Comparison of ENCODE assay signal across 1 cellular context in genomic region chr1:207963429-207964194, GRCh38.
TF ChIP-seq lines count a peak whose summit lies in the region.

No MANE protein-coding gene starts in this region.

TF ChIP-seq in HepG2, 621 proteins besides CTCF, POLR2A, EP300 and RAD21 (continued from another document and continues in another):
- TF ChIP-seq KIAA2018 (CRISPR knock-in tag; IDR thresholded peaks at IDR 0.05; ENCODE audit: borderline replicate concordance) = 0 out of 2 replicates have a peak, but pooled peaks have one; percentile 70
- no peak for TF ChIP-seq ESRRA (CRISPR knock-in tag; IDR thresholded peaks at IDR 0.05; ENCODE audit: low read depth)
- TF ChIP-seq DMAP1 (CRISPR knock-in tag; IDR thresholded peaks at IDR 0.05) = no peak
- TF ChIP-seq KDM1A (CRISPR knock-in tag; IDR thresholded peaks at IDR 0.05) = peak; percentile 54; the same call in 1 of the 2 replicates
- TF ChIP-seq ZFP62 (CRISPR knock-in tag; IDR thresholded peaks at IDR 0.05) = no peak
- 0 out of 2 replicates have a peak, but pooled peaks have one; percentile 41 for TF ChIP-seq WIZ (CRISPR knock-in tag; IDR thresholded peaks at IDR 0.05)
- 0 out of 2 replicates have a peak, but pooled peaks have one; percentile 17 for TF ChIP-seq NFKB2 (CRISPR knock-in tag; IDR thresholded peaks at IDR 0.05; ENCODE audit: borderline replicate concordance)
- TF ChIP-seq ATF7-NPFF (CRISPR knock-in tag; IDR thresholded peaks at IDR 0.05; ENCODE audit: low read depth) = no peak; the same call in 1 of the 2 replicates
- TF ChIP-seq STAT5B (CRISPR knock-in tag; IDR thresholded peaks at IDR 0.05) = no peak
- TF ChIP-seq ZNF660 (CRISPR knock-in tag; IDR thresholded peaks at IDR 0.05; ENCODE audit: borderline replicate concordance, low read depth) = no peak
- TF ChIP-seq CHD2 (IDR thresholded peaks at IDR 0.05; ENCODE audit: low read depth, low read length) = no peak
- no peak for TF ChIP-seq PAX8 (CRISPR knock-in tag; IDR thresholded peaks at IDR 0.05; ENCODE audit: borderline replicate concordance)
- no peak for TF ChIP-seq ZNF251 (CRISPR knock-in tag; IDR thresholded peaks at IDR 0.05)
- TF ChIP-seq HIVEP1 (CRISPR knock-in tag; IDR thresholded peaks at IDR 0.05) = peak; percentile 87; the same call in 1 of the 2 replicates
- peak; percentile 79 for TF ChIP-seq ERF (CRISPR knock-in tag; IDR thresholded peaks at IDR 0.05)
- TF ChIP-seq YY1 (IDR thresholded peaks at IDR 0.05; ENCODE audit: insufficient read depth, insufficient replicate concordance, low read depth, low read length) = peak; percentile 81
- no peak for TF ChIP-seq ETS1 (CRISPR knock-in tag; IDR thresholded peaks at IDR 0.05)
- no peak for TF ChIP-seq ZNF724P (CRISPR knock-in tag; IDR thresholded peaks at IDR 0.05; ENCODE audit: borderline replicate concordance)
- no peak for TF ChIP-seq AKNA (CRISPR knock-in tag; IDR thresholded peaks at IDR 0.05; ENCODE audit: borderline replicate concordance)
- no peak for TF ChIP-seq ZNF296 (CRISPR knock-in tag; conservative IDR thresholded peaks at IDR 0.05)
- no peak for TF ChIP-seq JUNB (CRISPR knock-in tag; IDR thresholded peaks at IDR 0.05; ENCODE audit: borderline replicate concordance)
- TF ChIP-seq NR0B2 (CRISPR knock-in tag; IDR thresholded peaks at IDR 0.05) = no peak
- peak; percentile 37; the same call in 1 of the 3 replicates for TF ChIP-seq MXI1 (IDR thresholded peaks at IDR 0.05; ENCODE audit: borderline replicate concordance, low read depth, low read length)
- TF ChIP-seq LBX2 (CRISPR knock-in tag; IDR thresholded peaks at IDR 0.05; ENCODE audit: borderline replicate concordance) = no peak
- TF ChIP-seq ZNF431 (CRISPR knock-in tag; IDR thresholded peaks at IDR 0.05; ENCODE audit: borderline replicate concordance, low read depth) = no peak
- peak; percentile 60 for TF ChIP-seq MXD3 (CRISPR knock-in tag; IDR thresholded peaks at IDR 0.05)
- TF ChIP-seq PBX3 (CRISPR knock-in tag; IDR thresholded peaks at IDR 0.05; ENCODE audit: borderline replicate concordance) = no peak
- peak; percentile 37; the same call in 1 of the 2 replicates for TF ChIP-seq ZNF280B (CRISPR knock-in tag; IDR thresholded peaks at IDR 0.05; ENCODE audit: borderline replicate concordance)
- no peak for TF ChIP-seq SCMH1 (CRISPR knock-in tag; IDR thresholded peaks at IDR 0.05; ENCODE audit: borderline replicate concordance)
- TF ChIP-seq KMT2A (CRISPR knock-in tag; IDR thresholded peaks at IDR 0.05) = no peak
- 0 out of 2 replicates have a peak, but pooled peaks have one; percentile 41 for TF ChIP-seq HMG20B (CRISPR knock-in tag; conservative IDR thresholded peaks at IDR 0.05)
- TF ChIP-seq ZMAT3 (CRISPR knock-in tag; conservative IDR thresholded peaks at IDR 0.05) = no peak; the same call in 1 of the 2 replicates
- TF ChIP-seq KLF6 (CRISPR knock-in tag; IDR thresholded peaks at IDR 0.05) = no peak
